ENCODE assay signal across 16 cellular contexts in the genomic region with DNA sequence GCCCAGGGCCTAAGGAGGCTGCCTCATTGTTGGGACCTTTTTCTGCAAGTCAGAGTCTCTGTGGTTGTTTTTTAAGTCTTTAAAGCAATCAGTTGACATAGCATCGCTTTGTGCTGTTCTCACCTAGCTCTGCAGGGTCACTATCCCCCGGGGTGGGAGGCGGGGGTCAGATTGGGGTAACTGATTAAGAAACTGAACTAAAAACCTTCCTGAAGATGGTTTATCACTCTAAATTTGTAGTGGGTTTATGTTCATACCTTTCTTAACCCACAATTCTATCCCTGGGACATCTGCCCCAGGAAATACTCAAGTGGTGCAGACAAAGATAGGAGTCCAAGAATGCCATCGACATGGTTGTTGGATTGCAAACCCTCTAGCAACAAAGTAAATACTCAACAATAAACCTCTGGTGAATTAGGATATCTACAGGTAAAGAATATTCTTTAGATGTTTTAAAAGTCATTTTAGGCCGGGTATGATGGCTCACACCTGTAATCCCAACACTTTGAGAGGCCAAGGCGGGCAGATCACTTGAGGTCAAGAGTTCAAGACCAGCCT. TPM values are rescaled to one million over a fixed set of nuclear protein-coding genes. Genes with fewer than 3 reads are reported as not detected.
DNase-seq lines count a peak whose midpoint lies in the region; ATAC-seq, FAIRE-seq and TF ChIP-seq lines count a peak whose summit lies in the region.
"Had no signal": no experiment of that assay in that cellular context is flagged by ENCODE, and none has a peak within 500 bp of the region (broad histone marks: within the 10 kb centered on the region; RNA-seq: fewer than 3 reads in every experiment).

No MANE protein-coding gene starts in this region.

- peak overlapping the region; percentile 58 for H4K91ac ChIP-seq in trophoblast cell (ENCODE audit: low read depth, low read length)

- no peak for TF ChIP-seq EP300 in A549 (IDR thresholded peaks at IDR 0.05)

- H3K27ac ChIP-seq in A549 = peak overlapping the region; percentile 54 to 83; a peak in 5 of 6 replicates
- peak overlapping the region; percentile 55; the same call in 1 of the 2 replicates for H3K27ac ChIP-seq in HUES6 (ENCODE audit: low read depth, low read length)
- peak overlapping the region; percentile 91 for H3K27ac ChIP-seq in trophoblast cell (ENCODE audit: low read depth, low read length)
- H3K27ac ChIP-seq: Peyer's patch had no signal

- peaks cover 29% of the 10 kb centered on the region for H3K79me1 ChIP-seq in trophoblast cell (ENCODE audit: low read length)

- FAIRE-seq in A549 (lab: Jason Lieb, UNC) = no peak

- peaks cover 0 to 8% (median 2%) of the 10 kb centered on the region in 3 donors for H3K36me3 Mint-ChIP-seq in immature natural killer cell

- no peak for ATAC-seq in A549
- ATAC-seq in GM21381 (IDR thresholded peaks at IDR 0.05; ENCODE audit: unreplicated experiment) = no peak

- no peaks in the 10 kb centered on the region for H3K9me3 Mint-ChIP-seq in immature natural killer cell
- H3K9me3 Mint-ChIP-seq: CD4-positive, alpha-beta T cell; IgD-negative memory B cell had no signal

- peaks cover 0 to 2% (median 2%) of the 10 kb centered on the region in 3 donors for H3K27me3 Mint-ChIP-seq in immature natural killer cell (ENCODE audit: low read depth in 3 of 3)
- H3K27me3 Mint-ChIP-seq: B cell; CD4-positive, alpha-beta T cell; IgD-negative memory B cell had no signal

- H3K18ac ChIP-seq in trophoblast cell (ENCODE audit: low read length) = peak overlapping the region; percentile 73

- CTCF ChIA-PET in A549 (lab: Yijun Ruan, JAX) = interaction anchor here (0.6 to 3.2 kb wide), 9 partner anchors 10 to 195 kb away, joined by 3 to 14 read pairs (median 3); a partner anchor contains a TSS

- WGBS in A549 (ENCODE audit: missing lambda C conversion rate) = 79% methylated on average over 6 of the region's 6 CpGs
- WGBS in trophoblast cell (ENCODE audit: extremely low coverage, insufficient coverage, insufficient read length) = no CpG with 5 or more reads among the region's 6 CpGs

- peak overlapping the region; percentile 40 for H2BK120ac ChIP-seq in trophoblast cell (ENCODE audit: insufficient read depth, low read length, poor library complexity)

- H3K36me3 ChIP-seq in HUES6 (ENCODE audit: control insufficient read depth, insufficient read depth, low read length) = peaks cover 2% of the 10 kb centered on the region; the same call in 1 of the 2 replicates
- peaks cover 0 to 8% of the 10 kb centered on the region in 2 experiments for H3K36me3 ChIP-seq in trophoblast cell (ENCODE audit: control insufficient read depth in 1 of 2, insufficient read depth in 2 of 2, low read length in 2 of 2)

- no peak overlapping the region for H2AFZ ChIP-seq in trophoblast cell (ENCODE audit: insufficient read depth, low read length, poor library complexity)

- no peak overlapping the region for H3K4me3 ChIP-seq in A549
- H3K4me3 ChIP-seq in HUES6 (ENCODE audit: low read depth, low read length) = no peak overlapping the region
- no peak overlapping the region for H3K4me3 ChIP-seq in trophoblast cell (ENCODE audit: low read depth, low read length)
- H3K4me3 ChIP-seq: Peyer's patch had no signal

- H4K8ac ChIP-seq in trophoblast cell (ENCODE audit: low read depth, low read length) = peak overlapping the region; percentile 30

- H3K79me2 ChIP-seq in trophoblast cell (ENCODE audit: control insufficient read depth, insufficient read depth, low read length, poor library complexity) = no peaks in the 10 kb centered on the region

- H3K4me1 ChIP-seq in A549 (peaks cover 80% of the 10 kb centered on the region), HUES6 (ENCODE audit: control insufficient read depth, insufficient read depth, low read length) (peaks cover 48% of the 10 kb centered on the region), trophoblast cell (ENCODE audit: control insufficient read depth in 1 of 2, insufficient read depth in 2 of 2, low read length in 2 of 2) (peaks cover 47 to 58% of the 10 kb centered on the region in 2 experiments)

- no peak for TF ChIP-seq RAD21 in A549 (conservative IDR thresholded peaks at IDR 0.05 in 1 of 2, IDR thresholded peaks at IDR 0.05 in 1 of 2)

- H3K9me3 ChIP-seq in A549 = no peaks in the 10 kb centered on the region
- H3K9me3 ChIP-seq in HUES6 (ENCODE audit: control insufficient read depth, insufficient read depth, low read depth, low read length) = no peaks in the 10 kb centered on the region
- no peaks in the 10 kb centered on the region for H3K9me3 ChIP-seq in trophoblast cell (ENCODE audit: insufficient read depth, low read depth, low read length)
- H3K9me3 ChIP-seq: Peyer's patch had no signal

- H3K9ac ChIP-seq in HUES6 (ENCODE audit: low read length) (peak overlapping the region; percentile 61), trophoblast cell (ENCODE audit: low read length) (no peak overlapping the region)

- H3K27ac Mint-ChIP-seq in immature natural killer cell = peak overlapping the region in 5 of 6 donors; percentile 6 to 80 (median 36)
- H3K27ac Mint-ChIP-seq: B cell; CD4-positive, alpha-beta T cell; IgD-negative memory B cell had no signal

- no peak for TF ChIP-seq POLR2A in A549 (IDR thresholded peaks at IDR 0.05; ENCODE audit: low read length)

- no peak overlapping the region for H3K4me3 Mint-ChIP-seq in immature natural killer cell
- H3K4me3 Mint-ChIP-seq: B cell; CD4-positive, alpha-beta T cell; IgD-negative memory B cell had no signal

- H2BK12ac ChIP-seq in trophoblast cell (ENCODE audit: low read length) = peak overlapping the region; percentile 82

- H4K12ac ChIP-seq in trophoblast cell (ENCODE audit: low read depth, low read length) = no peak overlapping the region

- H3K27me3 ChIP-seq in HUES6 (ENCODE audit: control insufficient read depth, insufficient read depth, low read length) (no peaks in the 10 kb centered on the region), trophoblast cell (ENCODE audit: insufficient read depth, low read length) (no peaks in the 10 kb centered on the region)
- H3K27me3 ChIP-seq: Peyer's patch had no signal

- POLR2A ChIA-PET in A549 (lab: Yijun Ruan, JAX) = no interaction called here

- H3K4me1 Mint-ChIP-seq in immature natural killer cell = peaks cover 17 to 27% of the 10 kb centered on the region in 2 donors

- no peak overlapping the region for H3K23ac ChIP-seq in trophoblast cell (ENCODE audit: low read length)

- no peak overlapping the region for H3K14ac ChIP-seq in trophoblast cell (ENCODE audit: low read length)

- H3K4me2 ChIP-seq in A549 (peak overlapping the region; percentile 36), trophoblast cell (ENCODE audit: low read length) (peak overlapping the region; percentile 47)

- DNase-seq in A549 (ENCODE audit: low read depth in 1 of 2, low spot score in 1 of 2) = no peak
- DNase-seq in immature natural killer cell = no peak
- DNase-seq in trophoblast cell = peak; percentile 70 to 92
- DNase-seq in DMS 273 treated with DMSO at 0.1 percent for 48 hours (lab: John Stamatoyannopoulos, UW) = no peak
- DNase-seq in stimulated activated CD4-positive, alpha-beta T cell treated with anti-CD3 and anti-CD28 coated beads, Interleukin-1b, Interleukin-23, amount 100 ng/mL, for 48 hours = no peak
- DNase-seq: CD4-positive, alpha-beta T cell; MV-4-11; NCI-H1436; NCI-H2029 treated with DMSO at 0.1 percent for 48 hours; NCI-H510A; Peyer's patch; SIG-M5 had no signal

- H3K4ac ChIP-seq in trophoblast cell (ENCODE audit: low read depth, low read length) = no peak overlapping the region

- H2AK5ac ChIP-seq in trophoblast cell (ENCODE audit: low read length) = no peak overlapping the region

- TF ChIP-seq CTCF in A549 (IDR thresholded peaks at IDR 0.05) = no peak

- H2BK5ac ChIP-seq in trophoblast cell (ENCODE audit: low read depth, low read length, poor library complexity) = peak overlapping the region; percentile 49

TF ChIP-seq in A549, 52 proteins besides CTCF, POLR2A, EP300 and RAD21:
- TF ChIP-seq MYC (IDR thresholded peaks at IDR 0.05; ENCODE audit: borderline replicate concordance, low read length) (no peak), HEYL (CRISPR knock-in tag; IDR thresholded peaks at IDR 0.05) (no peak)

RNA-seq across cellular contexts. Expression of a gene that starts 28.1 kb away (rescaled TPM):
- 18.9 and 20.7 TPM in 2 replicates for polyA plus RNA-seq in A549 (2011; rRNA removed)
- 48.5 and 63.6 TPM in 2 replicates for polyA plus RNA-seq in A549 (2012; cell fraction: cytosol; rRNA removed)
- polyA plus RNA-seq in A549 (2012; cell fraction: nucleus; rRNA removed) = 194 and 265 TPM in 2 replicates
- 32.6 to 38.2 TPM (median 35.0 TPM) in 3 replicates for polyA plus RNA-seq in A549 (2017; fragmentation: RNase III; extraction: RNeasy Plus Mini Kit Qiagen cat#74134 plus additional on column Dnase treatment)
- polyA minus RNA-seq in A549 (2011; rRNA and poly(A)+ RNA removed) = 14.3 and 16.5 TPM in 2 replicates
- polyA plus RNA-seq in immature natural killer cell = 100 to 1,000 TPM in 1 of 3 donors, 10 to 100 TPM in 2; 81.2 to 137 (median 84.4) TPM
- polyA plus RNA-seq in trophoblast cell (2013) = 25.4 and 29.0 TPM in 2 replicates

RNA-seq across cellular contexts. Expression of a gene that starts 34.0 kb away (rescaled TPM):
- polyA plus RNA-seq in A549 (2011; rRNA removed) (12.4 and 17.7 TPM in 2 replicates), A549 (2017; fragmentation: RNase III; extraction: RNeasy Plus Mini Kit Qiagen cat#74134 plus additional on column Dnase treatment) (27.4 to 33.9 TPM (median 33.5 TPM) in 3 replicates), immature natural killer cell (1 to 10 TPM in 2 of 3 donors, under 1 TPM in 1; 0.76 to 3.0 (median 2.6) TPM)
- 14.1 and 16.2 TPM in 2 replicates for polyA plus RNA-seq in A549 (2012; cell fraction: cytosol; rRNA removed)
- polyA plus RNA-seq in A549 (2012; cell fraction: nucleus; rRNA removed) = 120 and 145 TPM in 2 replicates
- polyA minus RNA-seq in A549 (2011; rRNA and poly(A)+ RNA removed) = 21.2 and 21.5 TPM in 2 replicates
- 8.3 and 8.9 TPM in 2 replicates for polyA plus RNA-seq in trophoblast cell (2013)

RNA-seq across cellular contexts. Expression of a gene that starts 37.3 kb away (rescaled TPM):
- 24.8 and 42.5 TPM in 2 replicates for polyA plus RNA-seq in A549 (2011; rRNA removed)
- 61.5 and 68.2 TPM in 2 replicates for polyA plus RNA-seq in A549 (2012; cell fraction: cytosol; rRNA removed)
- 94.8 and 106 TPM in 2 replicates for polyA plus RNA-seq in A549 (2012; cell fraction: nucleus; rRNA removed)
- polyA plus RNA-seq in A549 (2017; fragmentation: RNase III; extraction: RNeasy Plus Mini Kit Qiagen cat#74134 plus additional on column Dnase treatment) = 37.7 to 38.4 TPM (median 38.3 TPM) in 3 replicates
- 35.1 and 35.5 TPM in 2 replicates for polyA minus RNA-seq in A549 (2011; rRNA and poly(A)+ RNA removed)
- polyA plus RNA-seq in immature natural killer cell = 100 to 1,000 TPM; 205 to 238 (median 209) TPM
- 10.4 and 11.3 TPM in 2 replicates for polyA plus RNA-seq in trophoblast cell (2013)

RNA-seq across cellular contexts. Expression of a gene that starts 38.3 kb away (rescaled TPM):
- polyA plus RNA-seq in A549 (2011; rRNA removed) (3.6 and 4.6 TPM in 2 replicates), A549 (2017; fragmentation: RNase III; extraction: RNeasy Plus Mini Kit Qiagen cat#74134 plus additional on column Dnase treatment) (9.9 to 11.2 TPM (median 10.7 TPM) in 3 replicates), immature natural killer cell (not detected)
- polyA plus RNA-seq in A549 (2012; cell fraction: cytosol; rRNA removed) = 6.7 and 8.7 TPM in 2 replicates
- polyA plus RNA-seq in A549 (2012; cell fraction: nucleus; rRNA removed) = 17.8 and 29.6 TPM in 2 replicates
- polyA minus RNA-seq in A549 (2011; rRNA and poly(A)+ RNA removed) = 8.2 and 9.4 TPM in 2 replicates
- 5.6 and 5.7 TPM in 2 replicates for polyA plus RNA-seq in trophoblast cell (2013)
- polyA plus RNA-seq: IgD-negative memory B cell had no signal

Comparison
In these comparisons a context has a peak if more than half of its experiments do, and no peak if none do; other contexts are left out.
1. DNase-seq: peak in trophoblast cell (2 of 2); none in A549 (0 of 2), immature natural killer cell (0 of 3), DMS 273 treated with DMSO at 0.1 percent for 48 hours (single experiment) and stimulated activated CD4-positive, alpha-beta T cell treated with anti-CD3 and anti-CD28 coated beads, Interleukin-1b, Interleukin-23, amount 100 ng/mL, for 48 hours (single experiment).
2. Peak in every context shown above with its lines, with median percentiles within 50 percentile points of each other: H3K27ac ChIP-seq.